Comparison of ENCODE assay signal across 8 cellular contexts in the genomic region with DNA sequence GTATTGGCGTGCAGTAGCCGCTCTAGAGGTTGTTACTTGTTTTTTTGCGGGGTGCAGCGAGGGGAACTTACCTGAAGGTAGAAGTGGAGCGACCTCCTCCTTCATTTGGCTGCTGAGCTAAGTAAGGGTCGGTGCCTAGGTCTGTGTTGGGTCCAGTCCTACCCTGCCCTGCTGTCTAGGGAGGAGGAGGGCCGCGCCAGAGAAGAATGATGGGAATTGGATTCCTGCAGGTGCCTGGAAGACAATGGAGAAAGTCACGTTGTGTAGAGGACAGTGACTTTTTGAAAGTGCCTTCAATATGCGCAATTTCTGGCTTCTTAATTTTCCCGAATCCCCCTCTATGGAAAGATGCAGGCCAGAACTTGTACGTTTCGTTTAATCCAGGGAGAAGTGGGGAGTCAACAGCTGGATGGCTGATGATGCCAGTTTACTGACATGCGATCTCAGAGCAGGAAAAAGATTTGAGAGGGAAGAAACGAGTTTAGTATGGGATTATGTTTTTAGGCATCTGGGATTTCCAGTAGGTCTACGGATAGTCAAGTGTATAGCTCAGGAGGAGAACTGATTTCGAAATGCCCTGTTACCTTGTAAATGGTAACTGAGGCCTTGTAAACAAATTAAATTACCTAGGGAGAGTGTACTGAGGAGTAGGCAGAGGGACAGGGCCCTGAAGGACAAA. TPM values are rescaled to one million over a fixed set of nuclear protein-coding genes. Genes with fewer than 3 reads are reported as not detected.
A peak's percentile ranks its signal among the peaks of the same experiment; 100 is the strongest.
DNase-seq lines count a peak whose midpoint lies in the region; ATAC-seq and TF ChIP-seq lines count a peak whose summit lies in the region.

No MANE protein-coding gene starts in this region.

- H3K9me2 ChIP-seq in OCI-LY7 (ENCODE audit: insufficient read depth, low read length): no peaks in the 10 kb centered on the region

- H3K4me1 ChIP-seq in OCI-LY7 (ENCODE audit: insufficient read depth, low read length, poor library complexity, severe bottlenecking) (peaks cover 22% of the 10 kb centered on the region), muscle layer of duodenum (ENCODE audit: control insufficient read depth in 1 of 2, insufficient read depth in 2 of 2, low read length in 2 of 2) (peaks cover 9 to 19% of the 10 kb centered on the region in 2 donors)
- H3K4me1 ChIP-seq in effector memory CD4-positive, alpha-beta T cell (ENCODE audit: control insufficient read depth, insufficient read depth, low read length, poor library complexity, severe bottlenecking): peaks cover 5% of the 10 kb centered on the region

- peak overlapping the region; percentile 85 for H3K4me3 ChIP-seq in AG10803 (ENCODE audit: low read length)
- peak overlapping the region; percentile 95 for H3K4me3 ChIP-seq in OCI-LY7 (ENCODE audit: low read depth, low read length, poor library complexity, severe bottlenecking)
- H3K4me3 ChIP-seq in effector memory CD4-positive, alpha-beta T cell (ENCODE audit: insufficient read depth, low read depth, low read length, poor library complexity, severe bottlenecking): peak overlapping the region; percentile 90
- H3K4me3 ChIP-seq in muscle layer of duodenum (ENCODE audit: low read depth in 1 of 2, low read length in 2 of 2): peak overlapping the region; percentile 97 to 99

- H2AFZ ChIP-seq in OCI-LY7 (ENCODE audit: low read length): peak overlapping the region; percentile 90

- H4K20me1 ChIP-seq in OCI-LY7 (ENCODE audit: insufficient read depth, low read length): no peaks in the 10 kb centered on the region

- peaks cover 50% of the 10 kb centered on the region for H3K79me2 ChIP-seq in OCI-LY7 (ENCODE audit: insufficient read depth, low read depth, low read length)

- BruUV-seq in OCI-LY7 (replicated peaks; lab: Mats Ljungman, UMichigan): no TSS peak

- POLR2A ChIA-PET in OCI-LY7 (lab: Charles Lee): interaction anchor here (0.5 to 2.0 kb wide), 17 partner anchors 10 to 551 kb away, joined by 3 to 12 read pairs (median 3); no protein-coding TSS in a partner anchor

- H3K9me3 ChIP-seq in OCI-LY7 (ENCODE audit: low read length) (no peaks in the 10 kb centered on the region), muscle layer of duodenum (ENCODE audit: control insufficient read depth in 1 of 2, low read length in 2 of 2) (no peaks in the 10 kb centered on the region)
- no peaks in the 10 kb centered on the region for H3K9me3 ChIP-seq in effector memory CD4-positive, alpha-beta T cell (ENCODE audit: control insufficient read depth, low read length)

- peaks cover 15% of the 10 kb centered on the region; the same call in 1 of the 2 replicates for H3K36me3 ChIP-seq in OCI-LY7 (ENCODE audit: insufficient read depth, low read length)
- no peaks in the 10 kb centered on the region for H3K36me3 ChIP-seq in effector memory CD4-positive, alpha-beta T cell (ENCODE audit: control insufficient read depth, insufficient read depth, low read length)
- H3K36me3 ChIP-seq in muscle layer of duodenum (ENCODE audit: control insufficient read depth in 1 of 2, insufficient read depth in 2 of 2, low read length in 2 of 2): no peaks in the 10 kb centered on the region

- intact Hi-C loops in OCI-LY7 (cut with micrococcal nuclease; ENCODE audit: unreplicated experiment): loop anchor here (5.0 kb wide), 1 partner anchor 186 kb away; a partner anchor contains a TSS

- DNase-seq in AG10803 (ENCODE audit: low read depth) (peak; percentile 3), OCI-LY7 (ENCODE audit: low spot score) (no peak), AG08395 (ENCODE audit: low spot score) (no peak), occipital lobe (lab: John Stamatoyannopoulos, UW) (no peak)
- no peak for DNase-seq in effector memory CD4-positive, alpha-beta T cell

- no peaks in the 10 kb centered on the region for H3K27me3 ChIP-seq in effector memory CD4-positive, alpha-beta T cell (replicated peaks; ENCODE audit: control insufficient read depth, insufficient read depth, low read length, poor library complexity, severe bottlenecking)
- H3K27me3 ChIP-seq in muscle layer of duodenum (ENCODE audit: low read depth, low read length): no peaks in the 10 kb centered on the region

- peak overlapping the region; percentile 86 for H3K4me2 ChIP-seq in OCI-LY7 (ENCODE audit: low read length)

- ATAC-seq in GM19438 (IDR thresholded peaks at IDR 0.05; ENCODE audit: low read depth, unreplicated experiment) (peak; percentile 5), HG03175 (IDR thresholded peaks at IDR 0.05; ENCODE audit: unreplicated experiment) (no peak)

- peak overlapping the region; percentile 32 for H3K27ac ChIP-seq in OCI-LY7 (ENCODE audit: low read depth, low read length, poor library complexity, severe bottlenecking)
- H3K27ac ChIP-seq in effector memory CD4-positive, alpha-beta T cell (ENCODE audit: insufficient read depth, low read length, poor library complexity, severe bottlenecking): peak overlapping the region; percentile 79
- peak overlapping the region; percentile 82 for H3K27ac ChIP-seq in muscle layer of duodenum (ENCODE audit: low read length)

- TF ChIP-seq CTCF in AG10803 (conservative IDR thresholded peaks at IDR 0.05; ENCODE audit: low read length) (no peak), OCI-LY7 (conservative IDR thresholded peaks at IDR 0.05; ENCODE audit: low read length) (no peak)

- CTCF ChIA-PET in OCI-LY7 (lab: Charles Lee; ENCODE audit: unreplicated experiment): interaction anchor here (0.6 to 1.2 kb wide), 3 partner anchors 62 to 1911 kb away, joined by 3 to 6 read pairs (median 3); no protein-coding TSS in a partner anchor

RNA-seq across cellular contexts. Expression of a gene that starts 0.7 kb away (rescaled TPM):
- total RNA-seq in OCI-LY7 (2014; rRNA removed; shearing (Covaris generic)): 25.9 and 32.1 TPM in 2 replicates
- total RNA-seq in OCI-LY7 (2022): 41.1 and 42.6 TPM in 2 replicates
- total RNA-seq in occipital lobe: 15.1 TPM

Comparison
In these comparisons a context has a peak if more than half of its experiments do, and no peak if none do; other contexts are left out.
1. H3K27ac ChIP-seq: peak in every context shown above with its lines; median percentile 82 in muscle layer of duodenum; 79 in effector memory CD4-positive, alpha-beta T cell; 32 in OCI-LY7.